In the genomic region with DNA sequence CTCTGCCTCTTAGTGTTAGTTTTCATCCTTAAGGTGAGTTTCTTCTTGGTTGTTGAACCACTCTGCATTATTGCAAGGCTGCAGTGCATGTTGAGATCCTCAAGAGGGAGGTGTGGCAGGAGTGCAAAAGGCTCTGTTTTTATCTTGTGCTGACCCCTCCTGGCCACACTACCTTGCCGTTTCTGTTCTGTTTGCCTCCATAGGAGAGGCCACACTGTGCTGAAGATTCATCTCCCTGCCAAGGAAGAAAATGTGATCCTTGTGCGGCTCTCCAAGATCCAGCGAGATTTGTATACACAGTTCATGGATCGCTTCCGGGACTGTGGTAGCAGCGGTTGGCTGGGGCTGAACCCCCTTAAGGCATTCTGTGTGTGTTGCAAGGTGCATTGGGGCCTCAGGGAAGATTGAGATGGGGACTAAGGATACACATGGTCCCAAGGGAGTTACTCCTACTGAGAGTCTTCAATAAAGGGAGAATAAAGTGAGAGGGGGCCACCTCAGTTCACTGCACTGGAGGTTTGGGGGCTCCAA, we compare ENCODE assay signal across 8 cellular contexts. TPM values are rescaled to one million over a fixed set of nuclear protein-coding genes. Genes with fewer than 3 reads are reported as not detected.
DNase-seq lines count a peak whose midpoint lies in the region; ATAC-seq and TF ChIP-seq lines count a peak whose summit lies in the region.

No MANE protein-coding gene starts in this region.

- H3K27ac ChIP-seq in HL-60 (replicated peaks) (no peak overlapping the region), Panc1 (ENCODE audit: low read length) (no peak overlapping the region)

- no peaks in the 10 kb centered on the region for H3K9me3 ChIP-seq in Panc1 (ENCODE audit: control insufficient read depth, insufficient read depth, low read depth, low read length)

- H3K4me3 ChIP-seq in HL-60 (replicated peaks; ENCODE audit: insufficient read depth, low read length) (no peak overlapping the region), Panc1 (ENCODE audit: low read depth in 2 of 2, low read length in 2 of 2) (no peak overlapping the region), cardiac fibroblast (replicated peaks in 1 of 2; ENCODE audit: low read depth in 2 of 2, low read length in 2 of 2) (no peak overlapping the region)

- no TSS peak for BruUV-seq in Panc1 (replicated peaks; lab: Mats Ljungman, UMichigan)

- no peaks in the 10 kb centered on the region for H3K27me3 ChIP-seq in HL-60 (ENCODE audit: insufficient read depth, poor library complexity, severe bottlenecking)
- H3K27me3 ChIP-seq in Panc1 (ENCODE audit: control insufficient read depth, insufficient read depth, low read length), result no peaks in the 10 kb centered on the region

- in situ Hi-C loops in GM13976 (cut with MboI; ENCODE audit: low sequenced_read_pairs, unreplicated experiment), result no loop called here
- in situ Hi-C loops in Panc1 (cut with HindIII; ENCODE audit: low pct_unique_long_range_greater_than_20kb, low sequenced_read_pairs), result no loop called here

- CTCF ChIA-PET in Panc1 (lab: Charles Lee), result no interaction called here

- peak; percentile 81 for TF ChIP-seq CTCF in AG09319 (IDR thresholded peaks at IDR 0.05; ENCODE audit: low read depth, low read length)
- TF ChIP-seq CTCF in GM13976 (IDR thresholded peaks at IDR 0.05; ENCODE audit: borderline replicate concordance, control extremely low read depth, extremely low read depth, insufficient read depth, missing control alignments), result peak; percentile 60
- peak; percentile 99 for TF ChIP-seq CTCF in HL-60 (IDR thresholded peaks at IDR 0.05; ENCODE audit: insufficient read depth, low read length)
- peak; percentile 79 for TF ChIP-seq CTCF in Panc1 (IDR thresholded peaks at IDR 0.05)
- peak; percentile 86 for TF ChIP-seq CTCF in cardiac fibroblast (IDR thresholded peaks at IDR 0.05; ENCODE audit: low read depth, low read length)

- POLR2A ChIA-PET in Panc1 (lab: Charles Lee), result no interaction called here

- H3K36me3 ChIP-seq in Panc1 (ENCODE audit: control insufficient read depth, insufficient read depth, low read length), result peaks cover 2% of the 10 kb centered on the region; the same call in 1 of the 2 replicates

- intact Hi-C loops in Panc1 (cut with micrococcal nuclease; ENCODE audit: unreplicated experiment), result loop anchor here (5.0 kb wide), 1 partner anchor 136 kb away; a partner anchor contains a TSS

- ATAC-seq in Panc1, result peak; percentile 88
- no peak for ATAC-seq in HG03045 (IDR thresholded peaks at IDR 0.05; ENCODE audit: unreplicated experiment)

- DNase-seq in AG09319 (ENCODE audit: extremely low read depth, low read depth) (peak; percentile 25), GM13976 (ENCODE audit: low spot score) (peak; percentile 69), HL-60 (ENCODE audit: low read depth in 1 of 2, low spot score in 1 of 2) (peak; percentile 50 to 78), Panc1 (ENCODE audit: low read depth, low spot score) (peak; percentile 36), cardiac fibroblast (ENCODE audit: low read depth in 2 of 2) (peak; percentile 74 to 76), medulla oblongata (ENCODE audit: extremely low spot score) (peak; percentile 21), NCI-H2029 treated with DMSO at 0.1 percent for 48 hours (lab: John Stamatoyannopoulos, UW) (no peak)

- H3K4me1 ChIP-seq in Panc1 (ENCODE audit: control insufficient read depth, insufficient read depth, low read length), result no peaks in the 10 kb centered on the region

RNA-seq across cellular contexts. Expression of a gene that starts 33.0 kb away (rescaled TPM):
- 45.8 TPM for total RNA-seq in Panc1 (2021; ENCODE audit: unreplicated experiment)
- polyA plus RNA-seq in Panc1 (2012; ENCODE audit: insufficient read length), result 60.7 TPM
